In the genomic region with DNA sequence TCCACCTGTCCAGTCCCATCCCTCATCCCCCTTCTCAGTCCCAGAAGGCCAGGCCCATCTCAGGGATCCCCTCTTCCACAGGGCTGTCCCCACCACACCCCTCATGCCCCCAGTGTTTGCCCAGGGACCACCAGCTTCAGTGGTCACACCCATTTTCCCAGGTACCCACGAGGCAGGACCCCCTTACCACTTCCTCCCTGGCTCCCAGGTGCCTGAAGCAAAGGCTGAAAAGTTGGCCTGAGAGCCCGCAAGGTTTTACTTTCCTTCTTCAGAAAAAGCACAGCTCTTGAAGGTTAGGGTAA, we compare ENCODE assay signal across 8 cellular contexts. TPM values are rescaled to one million over a fixed set of nuclear protein-coding genes. Genes with fewer than 3 reads are reported as not detected.
"Had no signal": no experiment of that assay in that cellular context is flagged by ENCODE, and none has a peak within 500 bp of the region (broad histone marks: within the 10 kb centered on the region; RNA-seq: fewer than 3 reads in every experiment).

No MANE protein-coding gene starts in this region.

- H3K27ac ChIP-seq: GM23248 had no signal

- DNase-seq: GM23248, GOT3, H9, HCEC 1CT, IMR-90 had no signal

- FAIRE-seq: H54, HTR-8/SVneo had no signal

- H3K9ac ChIP-seq: GM23248 had no signal

- H3K4me1 Mint-ChIP-seq: H9 had no signal

- H3K27ac Mint-ChIP-seq: H9 had no signal

- H2AFZ ChIP-seq: GM23248 had no signal

- H3K4me3 Mint-ChIP-seq: H9 had no signal

- H3K4me3 ChIP-seq: GM23248 had no signal

RNA-seq across cellular contexts. Expression of gene TMEM271, which starts 7.8 kb away (rescaled TPM):
- total RNA-seq: GM23248, HT-29, IMR-90 had no signal
- polyA plus RNA-seq: GM23248, IMR-90 had no signal

RNA-seq across cellular contexts. Expression of gene PDE6B, which starts 57.1 kb away (rescaled TPM):
- total RNA-seq: HT-29 had no signal
- polyA plus RNA-seq: GM23248, IMR-90 had no signal
